In genomic region chr15:58201536-58201935, GRCh38 we compare ENCODE assay signal across 3 cellular contexts.
TF ChIP-seq lines count a peak whose summit lies in the region.

No MANE protein-coding gene starts in this region.

TF ChIP-seq in IMR-90, 13 proteins besides CTCF, POLR2A, EP300 and RAD21:
- no peak for TF ChIP-seq BHLHE40 (IDR thresholded peaks at IDR 0.05; ENCODE audit: low read depth, low read length)
- no peak for TF ChIP-seq NFE2L2 (IDR thresholded peaks at IDR 0.05; ENCODE audit: low read depth, low read length)
- no peak for TF ChIP-seq MAFK (IDR thresholded peaks at IDR 0.05; ENCODE audit: low read depth, low read length)
- TF ChIP-seq RCOR1 (IDR thresholded peaks at IDR 0.05; ENCODE audit: insufficient replicate concordance, low read length), result no peak
- no peak for TF ChIP-seq FOS (IDR thresholded peaks at IDR 0.05; ENCODE audit: low read depth, low read length)
- no peak for TF ChIP-seq USF2 (IDR thresholded peaks at IDR 0.05; ENCODE audit: low read depth, low read length)
- no peak for TF ChIP-seq CHD1 (IDR thresholded peaks at IDR 0.05; ENCODE audit: low read depth, low read length)
- no peak for TF ChIP-seq SMC3 (IDR thresholded peaks at IDR 0.05; ENCODE audit: low read depth, low read length)
- TF ChIP-seq MXI1 (IDR thresholded peaks at IDR 0.05; ENCODE audit: borderline replicate concordance, low read depth, low read length), result no peak
- TF ChIP-seq MAZ (IDR thresholded peaks at IDR 0.05; ENCODE audit: borderline replicate concordance, low read depth, low read length), result no peak
- TF ChIP-seq CEBPB (IDR thresholded peaks at IDR 0.05; ENCODE audit: low read depth, low read length), result no peak
- TF ChIP-seq RFX5 (IDR thresholded peaks at IDR 0.05; ENCODE audit: low read depth, low read length), result no peak
- TF ChIP-seq ELK1 (IDR thresholded peaks at IDR 0.05; ENCODE audit: borderline replicate concordance, low read depth, low read length), result no peak

TF ChIP-seq in endothelial cell of umbilical vein, 7 proteins besides CTCF, POLR2A, EP300 and RAD21:
- no peak for TF ChIP-seq EZH2 (IDR thresholded peaks at IDR 0.05; ENCODE audit: borderline replicate concordance, low read depth, low read length, severe bottlenecking)
- peak; percentile 40 for TF ChIP-seq FOS (IDR thresholded peaks at IDR 0.05; ENCODE audit: borderline replicate concordance, insufficient read depth, low read length)

TF ChIP-seq in GM23338, 12 proteins besides CTCF, POLR2A, EP300 and RAD21:
- TF ChIP-seq ZNF331 (CRISPR knock-in tag; IDR thresholded peaks at IDR 0.05; ENCODE audit: low read depth), result no peak
- no peak for TF ChIP-seq EZH2phosphoT487 (IDR thresholded peaks at IDR 0.05; ENCODE audit: unreplicated experiment)
- TF ChIP-seq NANOG (IDR thresholded peaks at IDR 0.05; ENCODE audit: borderline replicate concordance), result no peak
- no peak for TF ChIP-seq REST (IDR thresholded peaks at IDR 0.05; ENCODE audit: unreplicated experiment)
- TF ChIP-seq ZNF462 (CRISPR knock-in tag; IDR thresholded peaks at IDR 0.05), result no peak
- no peak for TF ChIP-seq STAT1 (IDR thresholded peaks at IDR 0.05; ENCODE audit: unreplicated experiment)
- no peak for TF ChIP-seq CREB1 (CRISPR knock-in tag; IDR thresholded peaks at IDR 0.05; ENCODE audit: low read depth)
- no peak for TF ChIP-seq ETS1 (IDR thresholded peaks at IDR 0.05)
- TF ChIP-seq ZNF114 (CRISPR knock-in tag; IDR thresholded peaks at IDR 0.05), result no peak
- no peak for TF ChIP-seq JUNB (IDR thresholded peaks at IDR 0.05; ENCODE audit: unreplicated experiment)
- no peak for TF ChIP-seq POLR2AphosphoS5 (IDR thresholded peaks at IDR 0.05; ENCODE audit: low read depth)
- no peak for TF ChIP-seq EZH2 (IDR thresholded peaks at IDR 0.05; ENCODE audit: low read depth, unreplicated experiment)
